Comparison of ENCODE assay signal across 8 cellular contexts in the genomic region with DNA sequence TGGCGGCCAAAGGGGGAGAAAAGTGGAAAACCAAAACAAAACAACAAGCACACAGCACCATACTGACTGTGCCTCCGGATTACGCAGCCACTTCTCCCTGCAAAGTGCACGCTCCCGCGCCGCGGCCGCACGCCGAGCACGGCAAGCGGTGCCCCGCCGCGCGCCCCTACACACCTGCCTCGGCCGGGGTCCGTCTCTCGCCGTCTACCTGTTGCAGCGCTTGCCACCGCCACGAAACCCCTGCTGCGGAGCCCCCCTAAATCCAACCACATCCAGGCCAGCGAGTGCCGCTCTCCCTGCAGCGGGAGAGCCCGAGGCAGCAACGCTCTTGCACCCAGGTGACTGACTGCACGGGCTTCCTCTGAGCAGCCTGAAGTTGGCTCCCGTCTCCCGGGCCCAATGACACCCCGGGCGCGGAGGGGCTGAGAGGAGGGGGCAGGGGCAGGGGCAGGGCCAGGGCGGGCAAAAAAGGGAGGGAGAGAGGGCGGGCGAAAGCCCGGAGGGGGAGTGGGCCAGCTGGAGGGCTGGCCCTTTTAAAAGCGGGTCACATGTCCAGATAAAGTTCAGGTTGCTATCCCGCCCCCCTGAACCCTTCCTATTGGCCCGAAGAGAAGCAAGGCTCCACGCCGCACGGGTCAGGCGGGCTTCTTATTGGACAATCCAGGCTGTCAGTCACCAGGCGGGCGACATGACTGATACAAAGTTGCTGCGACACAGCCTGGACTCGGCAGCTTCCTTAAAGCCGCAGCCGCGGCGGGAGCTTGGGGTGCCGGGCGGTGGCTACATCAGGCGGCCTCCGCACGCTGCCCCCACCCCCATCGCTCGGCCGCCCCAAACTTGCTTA. TPM values are rescaled to one million over a fixed set of nuclear protein-coding genes. Genes with fewer than 3 reads are reported as not detected.
DNase-seq lines count a peak whose midpoint lies in the region; ATAC-seq and TF ChIP-seq lines count a peak whose summit lies in the region.

A gene (minus strand): TSS at position 429 of the 844 bp plus-strand sequence.

- TF ChIP-seq POLR2A in Raji (IDR thresholded peaks at IDR 0.05; ENCODE audit: insufficient read depth, low read depth, low read length) = peak; percentile 99

- H3K27me3 Mint-ChIP-seq in GM23338 (ENCODE audit: insufficient read depth, low read depth, poor library complexity) = peaks cover 46% of the 10 kb centered on the region
- H3K27me3 Mint-ChIP-seq in natural killer cell (ENCODE audit: low read depth in 2 of 2) = peaks cover 21 to 38% of the 10 kb centered on the region in 2 donors

- ATAC-seq in GM23338 (peak; percentile 81), natural killer cell (peak; percentile 81 to 95 (median 89))

- H3K27ac ChIP-seq in GM23338 (ENCODE audit: low read depth) = no peak within 1 kb of the TSS

- intact Hi-C loops in natural killer cell (cut with micrococcal nuclease) = loop anchor here (10.0 kb wide), 1 partner anchor 387 kb away; no protein-coding TSS in a partner anchor

- peak within 1 kb of the TSS; percentile 94 for H3K4me2 ChIP-seq in GM23338

- H4K20me1 ChIP-seq in GM23338 (replicated peaks; ENCODE audit: insufficient read depth) = no peaks in the 10 kb centered on the region

- H3K27ac Mint-ChIP-seq in GM23338 = peak within 1 kb of the TSS; percentile 77; the same call in 1 of the 2 replicates
- peak within 1 kb of the TSS; percentile 93 to 95 for H3K27ac Mint-ChIP-seq in natural killer cell

- peak within 1 kb of the TSS; percentile 90 for H2AFZ ChIP-seq in GM23338

- no peak for TF ChIP-seq CTCF in GM23338 (conservative IDR thresholded peaks at IDR 0.05; ENCODE audit: low read depth in 2 of 2)
- TF ChIP-seq CTCF in fibroblast of pulmonary artery (IDR thresholded peaks at IDR 0.05; ENCODE audit: low read length, missing control alignments) = no peak
- no peak for TF ChIP-seq CTCF in natural killer cell (IDR thresholded peaks at IDR 0.05)

- peaks cover 53% of the 10 kb centered on the region for H3K27me3 ChIP-seq in GM23338 (ENCODE audit: insufficient read depth)

- peak within 1 kb of the TSS; percentile 96 for H3K4me3 Mint-ChIP-seq in GM23338
- peak within 1 kb of the TSS; percentile 97 for H3K4me3 Mint-ChIP-seq in natural killer cell

- no peaks in the 10 kb centered on the region for H3K9me2 ChIP-seq in GM23338 (ENCODE audit: insufficient read depth)

- H3K4me1 ChIP-seq in GM23338 (ENCODE audit: insufficient read depth) = peaks cover 33% of the 10 kb centered on the region

- no peaks in the 10 kb centered on the region for H3F3A ChIP-seq in GM23338 (replicated peaks; ENCODE audit: low read depth)

- H3K36me3 ChIP-seq in GM23338 (ENCODE audit: insufficient read depth) = no peaks in the 10 kb centered on the region

- DNase-seq in EH (ENCODE audit: low read depth) = peak; percentile 97
- peak; percentile 99 for DNase-seq in GM23338 (ENCODE audit: low spot score)
- peak; percentile 96 for DNase-seq in LHCN-M2 (ENCODE audit: low read depth)
- DNase-seq in activated effector memory CD4-positive, alpha-beta T cell treated with anti-CD3 and anti-CD28 coated beads, Interleukin-2, amount 50 U/mL, for 16 hours = peak; percentile 98
- peak; percentile 97 for DNase-seq in fibroblast of pulmonary artery (ENCODE audit: low read depth)
- DNase-seq in natural killer cell = peak; percentile 93
- peak; percentile 92 to 99 (median 98) for DNase-seq in stimulated activated naive CD4-positive, alpha-beta T cell (lab: John Stamatoyannopoulos, UW)

- H3K4me1 Mint-ChIP-seq in GM23338 (peaks cover 24% of the 10 kb centered on the region), natural killer cell (peaks cover 28 to 29% of the 10 kb centered on the region in 2 donors)

- H3K4me3 ChIP-seq in GM23338 (peak within 1 kb of the TSS; percentile 67), fibroblast of pulmonary artery (replicated peaks; ENCODE audit: low read depth, low read length) (peak within 1 kb of the TSS; percentile 83)

- H3K9me3 Mint-ChIP-seq in GM23338 (no peaks in the 10 kb centered on the region), natural killer cell (no peaks in the 10 kb centered on the region)

- 0 out of 2 replicates have a peak, but pooled peaks cover 3% of the 10 kb centered on the region for H3K79me2 ChIP-seq in GM23338 (replicated peaks; ENCODE audit: insufficient read depth)

- H3K36me3 Mint-ChIP-seq in GM23338 (ENCODE audit: low read depth) = no peaks in the 10 kb centered on the region
- no peaks in the 10 kb centered on the region for H3K36me3 Mint-ChIP-seq in natural killer cell

TF ChIP-seq in GM23338, 12 proteins besides CTCF, POLR2A, EP300 and RAD21 (continues in another document):
- TF ChIP-seq, protein P1, sequence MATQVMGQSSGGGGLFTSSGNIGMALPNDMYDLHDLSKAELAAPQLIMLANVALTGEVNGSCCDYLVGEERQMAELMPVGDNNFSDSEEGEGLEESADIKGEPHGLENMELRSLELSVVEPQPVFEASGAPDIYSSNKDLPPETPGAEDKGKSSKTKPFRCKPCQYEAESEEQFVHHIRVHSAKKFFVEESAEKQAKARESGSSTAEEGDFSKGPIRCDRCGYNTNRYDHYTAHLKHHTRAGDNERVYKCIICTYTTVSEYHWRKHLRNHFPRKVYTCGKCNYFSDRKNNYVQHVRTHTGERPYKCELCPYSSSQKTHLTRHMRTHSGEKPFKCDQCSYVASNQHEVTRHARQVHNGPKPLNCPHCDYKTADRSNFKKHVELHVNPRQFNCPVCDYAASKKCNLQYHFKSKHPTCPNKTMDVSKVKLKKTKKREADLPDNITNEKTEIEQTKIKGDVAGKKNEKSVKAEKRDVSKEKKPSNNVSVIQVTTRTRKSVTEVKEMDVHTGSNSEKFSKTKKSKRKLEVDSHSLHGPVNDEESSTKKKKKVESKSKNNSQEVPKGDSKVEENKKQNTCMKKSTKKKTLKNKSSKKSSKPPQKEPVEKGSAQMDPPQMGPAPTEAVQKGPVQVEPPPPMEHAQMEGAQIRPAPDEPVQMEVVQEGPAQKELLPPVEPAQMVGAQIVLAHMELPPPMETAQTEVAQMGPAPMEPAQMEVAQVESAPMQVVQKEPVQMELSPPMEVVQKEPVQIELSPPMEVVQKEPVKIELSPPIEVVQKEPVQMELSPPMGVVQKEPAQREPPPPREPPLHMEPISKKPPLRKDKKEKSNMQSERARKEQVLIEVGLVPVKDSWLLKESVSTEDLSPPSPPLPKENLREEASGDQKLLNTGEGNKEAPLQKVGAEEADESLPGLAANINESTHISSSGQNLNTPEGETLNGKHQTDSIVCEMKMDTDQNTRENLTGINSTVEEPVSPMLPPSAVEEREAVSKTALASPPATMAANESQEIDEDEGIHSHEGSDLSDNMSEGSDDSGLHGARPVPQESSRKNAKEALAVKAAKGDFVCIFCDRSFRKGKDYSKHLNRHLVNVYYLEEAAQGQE (IDR thresholded peaks at IDR 0.05; ENCODE audit: unreplicated experiment) = no peak

RNA-seq across cellular contexts. Expression of the gene that starts here (rescaled TPM):
- total RNA-seq in GM23338 (2014; rRNA removed; shearing (Covaris generic)) = 3.0 and 4.6 TPM in 2 replicates
- polyA plus RNA-seq in GM23338 (2016; fragmentation: Nextera tagmentation; extraction: Ambion mirVana) = 1.1 and 1.2 TPM in 2 replicates
- total RNA-seq in LHCN-M2 (2014; rRNA removed) = 0.45 and 2.1 TPM in 2 replicates
- 1.6 TPM for polyA plus RNA-seq in LHCN-M2 (2012)
- 1 to 10 TPM; 4.2 to 8.6 (median 6.3) TPM for total RNA-seq in natural killer cell
